14 cellular contexts compared by ENCODE assay signal in genomic region chr11:2787816-2788750, GRCh38.
DNase-seq lines count a peak whose midpoint lies in the region; ATAC-seq and TF ChIP-seq lines count a peak whose summit lies in the region.
"Had no signal": no experiment of that assay in that cellular context is flagged by ENCODE, and none has a peak within 500 bp of the region (broad histone marks: within the 10 kb centered on the region; RNA-seq: fewer than 3 reads in every experiment).

No MANE protein-coding gene starts in this region.

- H3K27ac ChIP-seq in adrenal gland, result no peak overlapping the region
- H3K27ac ChIP-seq in right atrium auricular region, result no peak overlapping the region
- H3K27ac ChIP-seq: neutrophil had no signal

- H3K27me3 ChIP-seq in H7 (ENCODE audit: control insufficient read depth, insufficient read depth, low read length) (peaks cover 7% of the 10 kb centered on the region), adrenal gland (no peaks in the 10 kb centered on the region), right atrium auricular region (no peaks in the 10 kb centered on the region)

- no peak for ATAC-seq in GM18505 (IDR thresholded peaks at IDR 0.05; ENCODE audit: unreplicated experiment)
- ATAC-seq: activated T-helper 17 cell treated with anti-CD3 and anti-CD28 coated beads, Interleukin-2, amount 50 U/mL, for 72 hours; stimulated activated naive B cell treated with anti-CD40 and anti-IgM and Interleukin-4, amounts not matched to agents 10 μg/mL and 1 μg/mL and 100 μg/mL, for 72 hours had no signal

- no peaks in the 10 kb centered on the region for H3K36me3 ChIP-seq in H7 (replicated peaks; ENCODE audit: control insufficient read depth, insufficient read depth, low read length)
- H3K36me3 ChIP-seq in adrenal gland (replicated peaks in 1 of 2), result no peaks in the 10 kb centered on the region
- H3K36me3 ChIP-seq in right atrium auricular region, result no peaks in the 10 kb centered on the region
- H3K36me3 ChIP-seq: neutrophil had no signal

- WGBS in adrenal gland, 4 donors, result 84 to 90% (median 86%) methylated on average over 19 to 24 of the region's 24 CpGs

- H3K4me1 ChIP-seq in adrenal gland (replicated peaks in 1 of 2) (no peaks in the 10 kb centered on the region), right atrium auricular region (peaks cover 0 to 30% of the 10 kb centered on the region in 2 donors)

- TF ChIP-seq POLR2A in adrenal gland (IDR thresholded peaks at IDR 0.05) (no peak), GM18505 (IDR thresholded peaks at IDR 0.05; ENCODE audit: borderline replicate concordance, extremely low read depth, insufficient read depth, insufficient read length) (no peak)

- H3K4me3 ChIP-seq in H7 (ENCODE audit: insufficient read depth, low read depth, low read length) (no peak overlapping the region), adrenal gland (no peak overlapping the region), right atrium auricular region (no peak overlapping the region)

- TF ChIP-seq CTCF in adrenal gland (IDR thresholded peaks at IDR 0.05), result no peak
- TF ChIP-seq CTCF in right atrium auricular region (IDR thresholded peaks at IDR 0.05), result no peak

- H3K9me3 ChIP-seq in adrenal gland (replicated peaks in 1 of 3) (no peaks in the 10 kb centered on the region), right atrium auricular region (no peaks in the 10 kb centered on the region)
- H3K9me3 ChIP-seq: neutrophil had no signal

- DNase-seq in H7 (peak; percentile 82), adrenal gland (peak in 6 of 7 donors; percentile 2 to 44 (median 11)), right atrium auricular region (ENCODE audit: low spot score) (peak; percentile 40), posterior cingulate gyrus (peak in 6 of 10 donors; percentile 3 to 52 (median 20)), RKO (ENCODE audit: low spot score) (no peak), DMS53 (lab: John Stamatoyannopoulos, UW) (no peak), D341Med (ENCODE audit: low spot score) (no peak)
- DNase-seq: Karpas-422; NCI-H1930; stimulated activated CD4-positive, alpha-beta T cell treated with anti-CD3 and anti-CD28 coated beads, Interleukin-2, amount 100 ng/mL, for 24 hours; stimulated activated naive B cell treated with anti-CD40 and anti-IgM and Interleukin-4, amounts not matched to agents 10 μg/mL and 1 μg/mL and 100 μg/mL, for 72 hours had no signal

- intact Hi-C loops in adrenal gland (cut with DNase I) (no loop called here), posterior cingulate gyrus (cut with DNase I) (no loop called here)

Comparison
In these comparisons a context has a peak if more than half of its experiments do, and no peak if none do; other contexts are left out.
1. DNase-seq: peak in H7 (single experiment), adrenal gland (6 of 7), right atrium auricular region (single experiment) and posterior cingulate gyrus (6 of 10); none in RKO (single experiment), DMS53 (single experiment) and D341Med (single experiment).